ENCODE assay signal across 7 cellular contexts in genomic region chr14:77498984-77499527, GRCh38.
DNase-seq lines count a peak whose midpoint lies in the region; ATAC-seq and TF ChIP-seq lines count a peak whose summit lies in the region.

No MANE protein-coding gene starts in this region.

- peaks cover 4% of the 10 kb centered on the region for H3K36me3 Mint-ChIP-seq in nephron progenitor cell (ENCODE audit: low read depth)

- H3K27me3 ChIP-seq in duodenal mucosa (ENCODE audit: control insufficient read depth in 1 of 2, insufficient read depth in 2 of 2, low read length in 2 of 2) = peaks cover 20 to 27% of the 10 kb centered on the region in 2 donors

- no peak overlapping the region for H3K9ac ChIP-seq in duodenal mucosa (ENCODE audit: low read depth in 1 of 2, low read length in 2 of 2)

- H3K9me3 Mint-ChIP-seq in nephron progenitor cell = peaks cover 13% of the 10 kb centered on the region

- no peaks in the 10 kb centered on the region for H3K36me3 ChIP-seq in duodenal mucosa (ENCODE audit: control insufficient read depth in 1 of 2, insufficient read depth in 2 of 2, low read length in 2 of 2)

- H3K9me3 ChIP-seq in duodenal mucosa (ENCODE audit: control insufficient read depth in 1 of 2, low read length in 2 of 2) = no peaks in the 10 kb centered on the region

- no peak for DNase-seq in GM12864 (ENCODE audit: low read depth)
- peak; percentile 6 for DNase-seq in NCI-H2171 treated with DMSO at 0.1 percent for 48 hours (lab: John Stamatoyannopoulos, UW)
- peak; percentile 67 for DNase-seq in nephron progenitor cell
- no peak for DNase-seq in dedifferentiated amniotic fluid mesenchymal stem cell (ENCODE audit: extremely low spot score)
- DNase-seq in middle frontal gyrus (ENCODE audit: extremely low spot score, low spot score) = no peak

- TF ChIP-seq CTCF in GM12864 (IDR thresholded peaks at IDR 0.05; ENCODE audit: low read depth, low read length, missing control alignments) (no peak), nephron progenitor cell (IDR thresholded peaks at IDR 0.05) (no peak)

- H3K27me3 Mint-ChIP-seq in nephron progenitor cell (ENCODE audit: low read depth, poor library complexity) = peaks cover 63% of the 10 kb centered on the region

- peak overlapping the region; percentile 78 for H3K4me3 Mint-ChIP-seq in nephron progenitor cell

- peak overlapping the region; percentile 59 for H3K4me3 ChIP-seq in GM12864 (ENCODE audit: low read depth, low read length)
- H3K4me3 ChIP-seq in duodenal mucosa (ENCODE audit: low read depth in 1 of 2, low read length in 2 of 2) = peak overlapping the region; percentile 56 to 61

- H3K4me1 ChIP-seq in duodenal mucosa (ENCODE audit: control insufficient read depth in 1 of 2, insufficient read depth in 2 of 2, low read length in 2 of 2) = peaks cover 0 to 16% of the 10 kb centered on the region in 2 donors

- no peak overlapping the region for H3K27ac Mint-ChIP-seq in nephron progenitor cell

- peaks cover 11% of the 10 kb centered on the region for H3K4me1 Mint-ChIP-seq in nephron progenitor cell

- ATAC-seq in GM21529 (IDR thresholded peaks at IDR 0.05; ENCODE audit: unreplicated experiment) = peak; percentile 34

- no peak overlapping the region for H3K27ac ChIP-seq in duodenal mucosa (ENCODE audit: low read depth, low read length)

Comparison
In these comparisons a context has a peak if more than half of its experiments do, and no peak if none do; other contexts are left out.
1. DNase-seq: peak in NCI-H2171 treated with DMSO at 0.1 percent for 48 hours (single experiment) and nephron progenitor cell (single experiment); none in GM12864 (single experiment), dedifferentiated amniotic fluid mesenchymal stem cell (single experiment) and middle frontal gyrus (single experiment).